Comparison of ENCODE assay signal across 23 cellular contexts in genomic region chr7:131527462-131527861, GRCh38. TPM values are rescaled to one million over a fixed set of nuclear protein-coding genes. Genes with fewer than 3 reads are reported as not detected.
DNase-seq lines count a peak whose midpoint lies in the region; ATAC-seq and TF ChIP-seq lines count a peak whose summit lies in the region.
"Had no signal": no experiment of that assay in that cellular context is flagged by ENCODE, and none has a peak within 500 bp of the region (broad histone marks: within the 10 kb centered on the region; RNA-seq: fewer than 3 reads in every experiment).

No MANE protein-coding gene starts in this region.

- no peak for TF ChIP-seq CTCF in heart left ventricle (IDR thresholded peaks at IDR 0.05)
- TF ChIP-seq CTCF in right atrium auricular region (IDR thresholded peaks at IDR 0.05), result no peak
- TF ChIP-seq CTCF in KMS-11 (conservative IDR thresholded peaks at IDR 0.05; ENCODE audit: low read depth, low read length), result no peak

- no peaks in the 10 kb centered on the region for H4K20me1 ChIP-seq in KMS-11 (ENCODE audit: insufficient read depth)

- no peak for DNase-seq in heart left ventricle
- DNase-seq in right atrium auricular region (ENCODE audit: low spot score), result no peak
- DNase-seq in left ventricle myocardium superior, result peak; percentile 10
- DNase-seq in kidney glomerular epithelial cell (lab: John Stamatoyannopoulos, UW), result no peak
- DNase-seq: ACHN; activated CD4-positive, alpha-beta T cell treated with anti-CD3 and anti-CD28 coated beads for 1 hour; activated effector memory CD4-positive, alpha-beta T cell treated with anti-CD3 and anti-CD28 coated beads, Interleukin-2, amount 50 U/mL, for 16 hours; GM23248; hypothalamus; mesenchymal stem cell; naive thymus-derived CD8-positive, alpha-beta T cell; NCI-H1436 treated with DMSO at 0.1 percent for 48 hours; NCI-H748 treated with DMSO at 0.1 percent for 48 hours; small intestine; stimulated activated CD4-positive, alpha-beta T cell treated with anti-CD3 and anti-CD28 coated beads, Interleukin-4, amount 100 ng/mL, for 24 hours; substantia nigra; T1000; uterus had no signal

- intact Hi-C loops in heart left ventricle (cut with DNase I), result no loop called here
- intact Hi-C loops in left ventricle myocardium superior (cut with micrococcal nuclease), result no loop called here

- TF ChIP-seq POLR2A in heart left ventricle (IDR thresholded peaks at IDR 0.05), result no peak

- no peak for ATAC-seq in heart left ventricle
- no peak for ATAC-seq in left ventricle myocardium superior
- ATAC-seq in GM18520 (IDR thresholded peaks at IDR 0.05; ENCODE audit: unreplicated experiment), result no peak
- no peak for ATAC-seq in HG03565 (IDR thresholded peaks at IDR 0.05; ENCODE audit: unreplicated experiment)
- no peak for ATAC-seq in HG03432 (IDR thresholded peaks at IDR 0.05; ENCODE audit: unreplicated experiment)
- ATAC-seq: naive thymus-derived CD8-positive, alpha-beta T cell had no signal

- peak overlapping the region in 7 of 12 donors; percentile 28 to 82 (median 72) for H3K27ac ChIP-seq in heart left ventricle
- H3K27ac ChIP-seq in right atrium auricular region, result no peak overlapping the region
- peak overlapping the region; percentile 16; the same call in 1 of the 2 replicates for H3K27ac ChIP-seq in KMS-11
- H3K27ac ChIP-seq: GM23248, SK-N-MC had no signal

- H3K9me3 ChIP-seq in heart left ventricle (no peaks in the 10 kb centered on the region), right atrium auricular region (no peaks in the 10 kb centered on the region)
- H3K9me3 ChIP-seq: uterus had no signal

- H3K9ac ChIP-seq in KMS-11, result no peak overlapping the region
- H3K9ac ChIP-seq: GM23248 had no signal

- no peaks in the 10 kb centered on the region for H3K36me3 ChIP-seq in heart left ventricle
- no peaks in the 10 kb centered on the region for H3K36me3 ChIP-seq in right atrium auricular region
- no peaks in the 10 kb centered on the region for H3K36me3 ChIP-seq in KMS-11 (ENCODE audit: insufficient read depth)
- H3K36me3 ChIP-seq: uterus had no signal

- H3K79me2 ChIP-seq in KMS-11 (ENCODE audit: insufficient read depth, low read depth), result no peaks in the 10 kb centered on the region

- 39 to 51% (median 46%) methylated on average over 4 of the region's 4 CpGs for WGBS in heart left ventricle, 4 donors

- H3K4me1 ChIP-seq in heart left ventricle, result peaks cover 8 to 80% (median 41%) of the 10 kb centered on the region in 12 donors
- peaks cover 0 to 19% of the 10 kb centered on the region in 2 donors for H3K4me1 ChIP-seq in right atrium auricular region
- peaks cover 28% of the 10 kb centered on the region for H3K4me1 ChIP-seq in KMS-11 (ENCODE audit: low read depth, poor library complexity, severe bottlenecking)

- no peak overlapping the region for H2AFZ ChIP-seq in KMS-11 (ENCODE audit: low read depth)
- H2AFZ ChIP-seq: GM23248 had no signal

- H3K27me3 ChIP-seq in heart left ventricle (no peaks in the 10 kb centered on the region), right atrium auricular region (no peaks in the 10 kb centered on the region), KMS-11 (ENCODE audit: insufficient read depth, low read depth) (no peaks in the 10 kb centered on the region)
- H3K27me3 ChIP-seq: uterus had no signal

- H3K4me3 ChIP-seq in heart left ventricle (no peak overlapping the region), right atrium auricular region (no peak overlapping the region), KMS-11 (IDR thresholded peaks at IDR 0.05; ENCODE audit: insufficient read depth, low read depth, low read length) (no peak overlapping the region)
- H3K4me3 ChIP-seq: GM23248, SK-N-MC, uterus had no signal

- H3K4me2 ChIP-seq in KMS-11, result peak overlapping the region; percentile 23

RNA-seq across cellular contexts. Expression of gene PODXL, which starts 29.0 kb away (rescaled TPM):
- 100 to 1,000 TPM in 1 of 9 donors, 10 to 100 TPM in 8; 57.7 to 230 (median 75.1) TPM for total RNA-seq in heart left ventricle
- 10 to 100 TPM; 30.9 to 64.6 TPM for polyA plus RNA-seq in heart left ventricle
- 100 to 1,000 TPM in 1 of 2 donors, 10 to 100 TPM in 1; 47.6 to 144 TPM for total RNA-seq in right atrium auricular region
- 61.2 TPM for total RNA-seq in left ventricle myocardium superior

Comparison
In these comparisons a context has a peak if more than half of its experiments do, and no peak if none do; other contexts are left out.
1. H3K27ac ChIP-seq: peak in heart left ventricle (7 of 12) and KMS-11 (single experiment); none in right atrium auricular region (0 of 2).